In the genomic region with DNA sequence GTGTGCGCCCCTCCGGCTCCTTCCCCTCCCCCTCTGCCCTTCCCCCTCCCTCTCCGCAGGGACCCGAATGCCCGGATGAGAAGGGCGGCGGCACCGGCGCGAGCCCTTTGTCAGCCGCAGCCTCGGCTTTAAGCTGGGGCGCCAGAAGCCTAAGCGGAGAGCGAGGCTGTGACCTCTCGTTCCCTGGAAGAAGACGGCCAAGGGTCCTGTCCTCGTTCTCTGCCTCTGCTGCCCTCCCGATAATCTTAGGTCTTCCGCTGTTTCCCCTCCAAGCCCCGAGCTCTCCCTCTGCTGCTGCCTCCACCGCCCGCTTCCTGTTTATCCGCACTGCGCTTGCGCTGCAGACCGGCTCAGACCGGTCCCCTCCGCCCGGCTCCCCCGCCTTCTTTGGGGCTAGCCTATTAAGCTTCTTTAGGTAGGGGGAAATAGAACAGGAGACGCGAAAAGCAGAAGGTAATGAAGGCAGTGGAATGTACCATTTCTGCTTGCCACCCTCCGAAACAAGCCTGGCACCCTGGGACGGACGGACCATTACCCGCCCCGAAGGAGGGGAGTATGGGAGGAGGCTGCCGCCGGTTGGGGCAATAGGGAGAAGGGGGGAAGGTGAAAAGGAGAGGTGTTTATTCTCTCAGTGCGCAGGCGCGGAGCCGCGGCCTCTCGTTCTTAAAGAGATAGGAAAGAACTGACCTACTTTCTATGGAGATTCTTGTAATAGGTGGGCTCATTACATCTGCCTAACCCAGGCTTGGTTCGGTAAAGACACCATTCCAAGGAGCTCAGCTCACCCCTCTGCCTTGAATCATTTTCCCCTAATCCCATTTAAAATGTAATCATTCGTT, we compare ENCODE assay signal across 8 cellular contexts. TPM values are rescaled to one million over a fixed set of nuclear protein-coding genes. Genes with fewer than 3 reads are reported as not detected.
DNase-seq lines count a peak whose midpoint lies in the region; ATAC-seq and TF ChIP-seq lines count a peak whose summit lies in the region.

A gene (minus strand): TSS at position 326 of the 839 bp plus-strand sequence. CDS start 422 bp downstream, outside the sequence.

- no peaks in the 10 kb centered on the region for H3K9me3 Mint-ChIP-seq in activated T-helper 2 cell treated with anti-CD3 and anti-CD28 coated beads, Interferon-gamma antibody, Interleukin-2, Interleukin-4, amounts not matched to agents 10 μg/mL and 5 μg/mL and 100 μg/mL, durations not matched to agents 14 hours and 24 hours and 36 hours
- peaks cover 0 to 5% (median 0%) of the 10 kb centered on the region in 11 donors for H3K9me3 Mint-ChIP-seq in naive thymus-derived CD4-positive, alpha-beta T cell
- H3K9me3 Mint-ChIP-seq in stimulated activated naive B cell treated with anti-CD40 and anti-IgM and Interleukin-4, amounts not matched to agents 10 μg/mL and 1 μg/mL and 100 μg/mL, for 72 hours: no peaks in the 10 kb centered on the region

- peak within 1 kb of the TSS; percentile 95 for H3K27ac Mint-ChIP-seq in activated T-helper 2 cell treated with anti-CD3 and anti-CD28 coated beads, Interferon-gamma antibody, Interleukin-2, Interleukin-4, amounts not matched to agents 10 μg/mL and 5 μg/mL and 100 μg/mL, durations not matched to agents 14 hours and 24 hours and 36 hours
- H3K27ac Mint-ChIP-seq in naive thymus-derived CD4-positive, alpha-beta T cell: peak within 1 kb of the TSS; percentile 95 to 99 (median 98)
- H3K27ac Mint-ChIP-seq in stimulated activated naive B cell treated with anti-CD40 and anti-IgM and Interleukin-4, amounts not matched to agents 10 μg/mL and 1 μg/mL and 100 μg/mL, for 72 hours: peak within 1 kb of the TSS; percentile 99

- no peaks in the 10 kb centered on the region for H3K27me3 Mint-ChIP-seq in activated T-helper 2 cell treated with anti-CD3 and anti-CD28 coated beads, Interferon-gamma antibody, Interleukin-2, Interleukin-4, amounts not matched to agents 10 μg/mL and 5 μg/mL and 100 μg/mL, durations not matched to agents 14 hours and 24 hours and 36 hours (ENCODE audit: low read depth)
- H3K27me3 Mint-ChIP-seq in naive thymus-derived CD4-positive, alpha-beta T cell: peaks cover 0 to 4% (median 0%) of the 10 kb centered on the region in 5 donors
- no peaks in the 10 kb centered on the region for H3K27me3 Mint-ChIP-seq in stimulated activated naive B cell treated with anti-CD40 and anti-IgM and Interleukin-4, amounts not matched to agents 10 μg/mL and 1 μg/mL and 100 μg/mL, for 72 hours

- peaks cover 23% of the 10 kb centered on the region for H3K36me3 ChIP-seq in RWPE2 (ENCODE audit: low read depth)
- no peaks in the 10 kb centered on the region for H3K36me3 ChIP-seq in fibroblast of lung (ENCODE audit: control insufficient read depth, insufficient read depth, low read length)
- peaks cover 0 to 8% (median 1%) of the 10 kb centered on the region in 3 experiments for H3K36me3 ChIP-seq in naive thymus-derived CD4-positive, alpha-beta T cell (ENCODE audit: control insufficient read depth in 2 of 3, insufficient read depth in 3 of 3, low read length in 3 of 3)

- H3K9me3 ChIP-seq in RWPE2 (ENCODE audit: severe bottlenecking): no peaks in the 10 kb centered on the region
- no peaks in the 10 kb centered on the region for H3K9me3 ChIP-seq in fibroblast of lung (ENCODE audit: control insufficient read depth, insufficient read depth, low read depth, low read length)
- H3K9me3 ChIP-seq in naive thymus-derived CD4-positive, alpha-beta T cell (ENCODE audit: control insufficient read depth in 2 of 3, low read length in 3 of 3): no peaks in the 10 kb centered on the region

- H4K20me1 ChIP-seq in fibroblast of lung (ENCODE audit: control insufficient read depth, extremely low read depth, insufficient read depth, low read length): peaks cover 9% of the 10 kb centered on the region

- intact Hi-C loops in activated T-helper 2 cell treated with anti-CD3 and anti-CD28 coated beads, Interferon-gamma antibody, Interleukin-2, Interleukin-4, amounts not matched to agents 10 μg/mL and 5 μg/mL and 100 μg/mL, durations not matched to agents 14 hours and 24 hours and 36 hours (cut with micrococcal nuclease): loop anchor here (1.0 to 10.0 kb wide), 5 partner anchors 12 to 826 kb away; a partner anchor contains a TSS
- intact Hi-C loops in naive thymus-derived CD4-positive, alpha-beta T cell (cut with micrococcal nuclease): loop anchor here (1.0 to 10.0 kb wide), 23 partner anchors 12 to 924 kb away; a partner anchor contains a TSS

- POLR2A ChIA-PET in naive thymus-derived CD4-positive, alpha-beta T cell (lab: Charles Lee): interaction anchor here (0.7 to 4.9 kb wide), 25 partner anchors 12 to 1365 kb away, joined by 3 to 71 read pairs (median 4); a partner anchor contains a TSS

- H3K27ac ChIP-seq in RWPE2 (ENCODE audit: poor library complexity, severe bottlenecking): peak within 1 kb of the TSS; percentile 81
- peak within 1 kb of the TSS; percentile 98 for H3K27ac ChIP-seq in fibroblast of lung (ENCODE audit: insufficient read depth, low read length)
- peak within 1 kb of the TSS; percentile 82 for H3K27ac ChIP-seq in naive thymus-derived CD4-positive, alpha-beta T cell (ENCODE audit: low read depth, low read length)

- H3K27me3 ChIP-seq in RWPE2 (ENCODE audit: insufficient read depth, poor library complexity, severe bottlenecking) (no peaks in the 10 kb centered on the region), fibroblast of lung (ENCODE audit: control insufficient read depth, insufficient read depth, low read length) (no peaks in the 10 kb centered on the region)
- H3K27me3 ChIP-seq in naive thymus-derived CD4-positive, alpha-beta T cell (ENCODE audit: control insufficient read depth in 2 of 2, insufficient read depth in 2 of 2, low read length in 2 of 2): no peaks in the 10 kb centered on the region

- peak within 1 kb of the TSS; percentile 90 for H3K4me3 Mint-ChIP-seq in activated T-helper 2 cell treated with anti-CD3 and anti-CD28 coated beads, Interferon-gamma antibody, Interleukin-2, Interleukin-4, amounts not matched to agents 10 μg/mL and 5 μg/mL and 100 μg/mL, durations not matched to agents 14 hours and 24 hours and 36 hours (ENCODE audit: low read depth)
- peak within 1 kb of the TSS; percentile 95 to 100 (median 97) for H3K4me3 Mint-ChIP-seq in naive thymus-derived CD4-positive, alpha-beta T cell
- peak within 1 kb of the TSS; percentile 89 to 96 for H3K4me3 Mint-ChIP-seq in stimulated activated naive B cell treated with anti-CD40 and anti-IgM and Interleukin-4, amounts not matched to agents 10 μg/mL and 1 μg/mL and 100 μg/mL, for 72 hours

- peaks cover 49% of the 10 kb centered on the region for H3K79me2 ChIP-seq in fibroblast of lung (ENCODE audit: control insufficient read depth, insufficient read depth, low read length)

- TF ChIP-seq CTCF in RWPE2 (IDR thresholded peaks at IDR 0.05; ENCODE audit: poor library complexity, severe bottlenecking): no peak
- no peak for TF ChIP-seq CTCF in fibroblast of lung (conservative IDR thresholded peaks at IDR 0.05 in 1 of 2, IDR thresholded peaks at IDR 0.05 in 1 of 2; ENCODE audit: low read depth in 1 of 2, low read length in 2 of 2)

- peaks cover 40% of the 10 kb centered on the region for H3K4me1 Mint-ChIP-seq in activated T-helper 2 cell treated with anti-CD3 and anti-CD28 coated beads, Interferon-gamma antibody, Interleukin-2, Interleukin-4, amounts not matched to agents 10 μg/mL and 5 μg/mL and 100 μg/mL, durations not matched to agents 14 hours and 24 hours and 36 hours (ENCODE audit: low read depth)
- peaks cover 34 to 56% (median 49%) of the 10 kb centered on the region in 7 donors for H3K4me1 Mint-ChIP-seq in naive thymus-derived CD4-positive, alpha-beta T cell
- H3K4me1 Mint-ChIP-seq in stimulated activated naive B cell treated with anti-CD40 and anti-IgM and Interleukin-4, amounts not matched to agents 10 μg/mL and 1 μg/mL and 100 μg/mL, for 72 hours: peaks cover 23 to 50% of the 10 kb centered on the region in 2 donors

- peak; percentile 86 for ATAC-seq in RWPE2 (ENCODE audit: low read depth)
- peak; percentile 97 for ATAC-seq in naive thymus-derived CD4-positive, alpha-beta T cell
- ATAC-seq in stimulated activated naive B cell treated with anti-CD40 and anti-IgM and Interleukin-4, amounts not matched to agents 10 μg/mL and 1 μg/mL and 100 μg/mL, for 72 hours (replicated peaks): peak; percentile 84 to 90

- CTCF ChIA-PET in naive thymus-derived CD4-positive, alpha-beta T cell (lab: Charles Lee): interaction anchor here (0.6 to 2.1 kb wide), 7 partner anchors 9 to 192 kb away, joined by 3 to 21 read pairs (median 5); no protein-coding TSS in a partner anchor

- H3K4me2 ChIP-seq in fibroblast of lung (ENCODE audit: extremely low read depth, insufficient read depth, low read length): peak within 1 kb of the TSS; percentile 99

- H2AFZ ChIP-seq in fibroblast of lung (ENCODE audit: low read length): peak within 1 kb of the TSS; percentile 97

- H3K4me1 ChIP-seq in RWPE2 (ENCODE audit: insufficient read depth, poor library complexity, severe bottlenecking) (peaks cover 7% of the 10 kb centered on the region), fibroblast of lung (ENCODE audit: control insufficient read depth, extremely low read depth, insufficient read depth, low read length) (peaks cover 10% of the 10 kb centered on the region)
- peaks cover 19 to 25% of the 10 kb centered on the region in 2 donors for H3K4me1 ChIP-seq in naive thymus-derived CD4-positive, alpha-beta T cell (ENCODE audit: control insufficient read depth in 2 of 2, insufficient read depth in 2 of 2, low read length in 2 of 2)

- peak within 1 kb of the TSS; percentile 99 for H3K9ac ChIP-seq in fibroblast of lung (ENCODE audit: insufficient read depth, low read length)

- peak; percentile 100 for DNase-seq in EH (ENCODE audit: low read depth)
- DNase-seq in H4 (ENCODE audit: low spot score): peak; percentile 99
- peak; percentile 98 for DNase-seq in LoVo (ENCODE audit: low spot score)
- DNase-seq in RWPE2 (ENCODE audit: low spot score): peak; percentile 99
- DNase-seq in activated T-helper 2 cell treated with anti-CD3 and anti-CD28 coated beads, Interferon-gamma antibody, Interleukin-2, Interleukin-4, amounts not matched to agents 10 μg/mL and 5 μg/mL and 100 μg/mL, durations not matched to agents 14 hours and 24 hours and 36 hours (ENCODE audit: low spot score): peak; percentile 97
- DNase-seq in fibroblast of lung (ENCODE audit: low read depth in 2 of 2): peak; percentile 100
- peak; percentile 90 to 100 (median 99) for DNase-seq in naive thymus-derived CD4-positive, alpha-beta T cell
- peak; percentile 98 for DNase-seq in stimulated activated naive B cell treated with anti-CD40 and anti-IgM and Interleukin-4, amounts not matched to agents 10 μg/mL and 1 μg/mL and 100 μg/mL, for 72 hours

- H3K4me3 ChIP-seq in RWPE2 (ENCODE audit: severe bottlenecking) (peak within 1 kb of the TSS; percentile 77), fibroblast of lung (replicated peaks in 1 of 4; ENCODE audit: control extremely low read depth in 1 of 4, insufficient read depth in 1 of 4, low read depth in 3 of 4, low read length in 4 of 4) (peak within 1 kb of the TSS; percentile 64 to 99 (median 96))
- peak within 1 kb of the TSS; percentile 81 for H3K4me3 ChIP-seq in naive thymus-derived CD4-positive, alpha-beta T cell (ENCODE audit: low read length)

- H3K36me3 Mint-ChIP-seq in activated T-helper 2 cell treated with anti-CD3 and anti-CD28 coated beads, Interferon-gamma antibody, Interleukin-2, Interleukin-4, amounts not matched to agents 10 μg/mL and 5 μg/mL and 100 μg/mL, durations not matched to agents 14 hours and 24 hours and 36 hours (ENCODE audit: low read depth): peaks cover 36% of the 10 kb centered on the region
- peaks cover 4 to 17% (median 12%) of the 10 kb centered on the region in 5 donors for H3K36me3 Mint-ChIP-seq in naive thymus-derived CD4-positive, alpha-beta T cell
- peaks cover 19 to 49% of the 10 kb centered on the region in 2 donors for H3K36me3 Mint-ChIP-seq in stimulated activated naive B cell treated with anti-CD40 and anti-IgM and Interleukin-4, amounts not matched to agents 10 μg/mL and 1 μg/mL and 100 μg/mL, for 72 hours

RNA-seq across cellular contexts. Expression of the gene that starts here (rescaled TPM):
- total RNA-seq in H4 (2014; rRNA removed; shearing (Covaris generic)): 42.8 and 45.3 TPM in 2 replicates
- 119 and 122 TPM in 2 replicates for total RNA-seq in activated T-helper 2 cell treated with anti-CD3 and anti-CD28 coated beads, Interferon-gamma antibody, Interleukin-2, Interleukin-4, amounts not matched to agents 10 μg/mL and 5 μg/mL and 100 μg/mL, durations not matched to agents 14 hours and 24 hours and 36 hours
- 108 and 193 TPM in 2 replicates for total RNA-seq in fibroblast of lung
- polyA plus RNA-seq in fibroblast of lung: 50.6 and 69.9 TPM in 2 replicates
- 48.0 and 72.0 TPM in 2 replicates for polyA plus RNA-seq in fibroblast of lung (2012)
- polyA minus RNA-seq in fibroblast of lung (ENCODE audit: low replicate concordance): 17.7 and 37.2 TPM in 2 replicates
- total RNA-seq in naive thymus-derived CD4-positive, alpha-beta T cell: 100 to 1,000 TPM; 154 to 338 (median 321) TPM
- polyA plus RNA-seq in naive thymus-derived CD4-positive, alpha-beta T cell: 10 to 100 TPM; 45.8 to 47.6 TPM

Comparison
In these comparisons a context has a peak if more than half of its experiments do, and no peak if none do; other contexts are left out.
1. Peak in every context shown above with its lines: DNase-seq, ATAC-seq, H3K4me3 ChIP-seq and H3K27ac ChIP-seq.